In genomic region chr7:14978687-14979086, GRCh38 we compare ENCODE assay signal across 26 cellular contexts.
DNase-seq lines count a peak whose midpoint lies in the region; TF ChIP-seq lines count a peak whose summit lies in the region.
"Had no signal": no experiment of that assay in that cellular context is flagged by ENCODE, and none has a peak within 500 bp of the region (broad histone marks: within the 10 kb centered on the region; RNA-seq: fewer than 3 reads in every experiment).

No MANE protein-coding gene starts in this region.

- no peaks in the 10 kb centered on the region for H3K36me3 Mint-ChIP-seq in mesothelial cell of epicardium
- H3K36me3 Mint-ChIP-seq: CD14-positive monocyte; CD4-positive, alpha-beta memory T cell; CD4-positive, CD25-positive, alpha-beta regulatory T cell had no signal

- TF ChIP-seq EP300 in tibial nerve (IDR thresholded peaks at IDR 0.05), result no peak

- no peaks in the 10 kb centered on the region for H3K79me2 ChIP-seq in osteoblast (ENCODE audit: insufficient read depth, low read length)

- H4K20me1 ChIP-seq in osteoblast (ENCODE audit: insufficient read depth, low read length), result no peaks in the 10 kb centered on the region
- H4K20me1 ChIP-seq: BLaER1 had no signal

- H3K4me1 Mint-ChIP-seq in mesothelial cell of epicardium, result peaks cover 4% of the 10 kb centered on the region
- H3K4me1 Mint-ChIP-seq: CD14-positive monocyte; CD4-positive, alpha-beta memory T cell; CD4-positive, CD25-positive, alpha-beta regulatory T cell; CD8-positive, alpha-beta memory T cell had no signal

- H3K9me3 Mint-ChIP-seq in mesothelial cell of epicardium, result peaks cover 13% of the 10 kb centered on the region

- peak overlapping the region; percentile 41 for H3K27ac Mint-ChIP-seq in mesothelial cell of epicardium
- H3K27ac Mint-ChIP-seq: CD14-positive monocyte; CD4-positive, alpha-beta memory T cell; CD4-positive, CD25-positive, alpha-beta regulatory T cell; CD8-positive, alpha-beta memory T cell had no signal

- no peaks in the 10 kb centered on the region for H3K27me3 Mint-ChIP-seq in mesothelial cell of epicardium (ENCODE audit: low read depth)
- H3K27me3 Mint-ChIP-seq: CD4-positive, alpha-beta memory T cell; CD4-positive, CD25-positive, alpha-beta regulatory T cell; CD8-positive, alpha-beta memory T cell had no signal

- H3K36me3 ChIP-seq in osteoblast (ENCODE audit: insufficient read depth, low read length) (no peaks in the 10 kb centered on the region), tibial nerve (no peaks in the 10 kb centered on the region)
- H3K36me3 ChIP-seq: BE2C, BLaER1 had no signal

- H3K27ac ChIP-seq in osteoblast (ENCODE audit: low read depth, low read length), result no peak overlapping the region
- H3K27ac ChIP-seq in tibial nerve, result no peak overlapping the region
- H3K27ac ChIP-seq: BLaER1 had no signal

- DNase-seq in NCI-H69 (lab: John Stamatoyannopoulos, UW) (peak; percentile 26), dermis blood vessel endothelial cell (peak; percentile 41), mesothelial cell of epicardium (ENCODE audit: low spot score in 2 of 2, unreplicated experiment in 2 of 2) (no peak), osteoblast (ENCODE audit: insufficient read length, low spot score, missing footprints) (peak; percentile 14), GOT3 (lab: John Stamatoyannopoulos, UW) (no peak), SKM-1 treated with dmso at 0.1 percent for 144 hours (lab: John Stamatoyannopoulos, UW; ENCODE audit: unreplicated experiment) (no peak), tibial nerve (ENCODE audit: low spot score in 2 of 2) (no peak), NCI-H2171 treated with DMSO at 0.1 percent for 48 hours (lab: John Stamatoyannopoulos, UW) (no peak)
- DNase-seq: 8988T; ACHN; BE2C; C1 segment of cervical spinal cord; CD4-positive, alpha-beta memory T cell; CD4-positive, CD25-positive, alpha-beta regulatory T cell; CD8-positive, alpha-beta memory T cell; COR-L47; DMS 273 treated with DMSO at 0.1 percent for 48 hours; DMS153; DMS53; DMS79; DND-41; EL; GDM1 had no signal

- TF ChIP-seq POLR2A in tibial nerve (IDR thresholded peaks at IDR 0.05), result no peak

- H3K27me3 ChIP-seq in osteoblast (ENCODE audit: insufficient read depth, low read length), result no peaks in the 10 kb centered on the region
- no peaks in the 10 kb centered on the region for H3K27me3 ChIP-seq in tibial nerve
- H3K27me3 ChIP-seq: BE2C, BLaER1 had no signal

- no peak overlapping the region for H3K4me2 ChIP-seq in osteoblast (ENCODE audit: insufficient read depth, low read length)
- H3K4me2 ChIP-seq: BLaER1 had no signal

- no peak overlapping the region for H3K4me3 Mint-ChIP-seq in mesothelial cell of epicardium
- H3K4me3 Mint-ChIP-seq: CD14-positive monocyte; CD4-positive, alpha-beta memory T cell; CD4-positive, CD25-positive, alpha-beta regulatory T cell; CD8-positive, alpha-beta memory T cell had no signal

- no peak for TF ChIP-seq CTCF in mesothelial cell of epicardium (IDR thresholded peaks at IDR 0.05; ENCODE audit: unreplicated experiment)
- TF ChIP-seq CTCF in osteoblast (IDR thresholded peaks at IDR 0.05; ENCODE audit: extremely low read depth, low read depth, low read length), result no peak
- TF ChIP-seq CTCF in tibial nerve (IDR thresholded peaks at IDR 0.05), result no peak

- H3K4me1 ChIP-seq in osteoblast (ENCODE audit: insufficient read depth, low read length) (no peaks in the 10 kb centered on the region), tibial nerve (no peaks in the 10 kb centered on the region)
- H3K4me1 ChIP-seq: BE2C had no signal

- H3K4me3 ChIP-seq in osteoblast (ENCODE audit: insufficient read depth, low read length) (no peak overlapping the region), tibial nerve (no peak overlapping the region)
- H3K4me3 ChIP-seq: BLaER1, GM12878 had no signal

- H3K9me3 ChIP-seq in osteoblast (ENCODE audit: low read depth, low read length) (no peaks in the 10 kb centered on the region), tibial nerve (peaks cover 0 to 3% (median 0%) of the 10 kb centered on the region in 4 donors)
- H3K9me3 ChIP-seq: BE2C had no signal

- no peak overlapping the region for H2AFZ ChIP-seq in osteoblast (ENCODE audit: low read length)

- 62 to 68% methylated on average over 3 of the region's 3 CpGs for WGBS in tibial nerve, 2 donors

Comparison
In these comparisons a context has a peak if more than half of its experiments do, and no peak if none do; other contexts are left out.
1. DNase-seq: peak in NCI-H69 (single experiment), dermis blood vessel endothelial cell (single experiment) and osteoblast (single experiment); none in mesothelial cell of epicardium (0 of 2), GOT3 (single experiment), SKM-1 treated with dmso at 0.1 percent for 144 hours (single experiment), tibial nerve (0 of 2) and NCI-H2171 treated with DMSO at 0.1 percent for 48 hours (single experiment).